ENCODE assay signal across 8 cellular contexts in the genomic region with DNA sequence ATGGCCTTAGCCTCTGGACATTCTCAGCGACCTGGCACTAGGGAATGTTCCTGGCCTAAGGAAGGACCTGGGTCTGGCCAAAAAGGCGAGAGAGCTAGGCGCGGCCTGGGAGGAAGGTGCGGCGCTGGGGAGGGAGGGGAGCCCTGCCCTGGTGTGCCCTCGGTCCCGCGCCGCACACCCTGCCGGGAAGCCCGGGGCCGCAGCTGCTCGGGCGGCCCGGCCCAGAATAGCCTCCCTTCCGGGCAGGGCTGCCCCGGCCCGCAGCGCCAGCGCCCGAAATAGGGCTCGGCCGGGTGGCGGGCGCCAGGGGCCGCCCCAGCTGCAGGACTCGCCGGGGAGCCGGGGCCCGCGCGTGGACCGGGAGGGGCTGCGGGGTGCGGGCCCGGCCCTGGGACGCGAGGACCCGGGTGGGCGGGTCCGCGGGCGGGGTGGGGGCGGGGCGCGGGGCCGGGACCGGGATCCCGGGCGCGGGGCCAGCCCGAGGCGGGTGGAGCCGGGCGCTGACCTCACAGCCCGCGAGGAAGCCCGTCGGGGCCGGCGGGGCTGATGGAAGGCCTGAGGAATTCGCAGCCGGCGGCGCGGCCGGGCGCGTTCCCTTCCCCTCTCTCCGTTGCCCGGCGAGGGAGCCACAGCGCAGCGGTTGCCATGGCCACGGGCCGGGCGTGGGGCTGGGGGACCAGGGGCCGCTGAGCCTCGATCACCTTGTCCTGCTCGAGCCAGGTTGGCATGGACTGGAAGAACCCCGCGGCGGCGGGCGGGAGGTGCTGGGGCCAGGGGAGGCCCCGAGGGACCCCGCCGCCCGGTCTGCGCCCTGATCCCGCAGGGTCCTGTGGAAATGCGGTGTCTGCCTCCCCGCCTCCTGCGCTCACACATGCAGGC. TPM values are rescaled to one million over a fixed set of nuclear protein-coding genes. Genes with fewer than 3 reads are reported as not detected.
A peak's percentile ranks its signal among the peaks of the same experiment; 100 is the strongest.
DNase-seq lines count a peak whose midpoint lies in the region; ATAC-seq and TF ChIP-seq lines count a peak whose summit lies in the region.

No MANE protein-coding gene starts in this region.

- H3K9me3 ChIP-seq in CD4-positive, alpha-beta memory T cell (ENCODE audit: control insufficient read depth in 1 of 2, low read length in 2 of 2) = no peaks in the 10 kb centered on the region
- no peaks in the 10 kb centered on the region for H3K9me3 ChIP-seq in HUES64 (ENCODE audit: insufficient read depth, low read depth, low read length)
- no peaks in the 10 kb centered on the region for H3K9me3 ChIP-seq in hepatocyte (ENCODE audit: low read depth)

- CTCF ChIA-PET in CD4-positive, alpha-beta memory T cell (lab: Charles Lee; ENCODE audit: partially characterized antibody) = interaction anchor here (1.3 to 11.2 kb wide), 3 partner anchors 18 to 77 kb away, joined by 3 to 134 read pairs (median 4); a partner anchor contains a TSS

- no peak for TF ChIP-seq CTCF in astrocyte of the cerebellum (IDR thresholded peaks at IDR 0.05; ENCODE audit: low read depth, low read length, missing control alignments)
- TF ChIP-seq CTCF in hepatocyte (IDR thresholded peaks at IDR 0.05; ENCODE audit: poor library complexity) = no peak

- peaks cover 55 to 88% (median 68%) of the 10 kb centered on the region in 4 donors for H3K4me1 Mint-ChIP-seq in CD4-positive, alpha-beta memory T cell

- no peaks in the 10 kb centered on the region for H3K9me2 ChIP-seq in hepatocyte (replicated peaks; ENCODE audit: insufficient read depth)

- ATAC-seq in GM21367 (IDR thresholded peaks at IDR 0.05; ENCODE audit: unreplicated experiment) (no peak), HG02870 (IDR thresholded peaks at IDR 0.05; ENCODE audit: unreplicated experiment) (no peak)

- intact Hi-C loops in CD4-positive, alpha-beta memory T cell (cut with micrococcal nuclease) = loop anchor here (2.0 to 5.0 kb wide), 3 partner anchors 27 to 89 kb away; no protein-coding TSS in a partner anchor

- H3K27ac Mint-ChIP-seq in CD4-positive, alpha-beta memory T cell = peak overlapping the region in 4 of 7 donors; percentile 27 to 98 (median 66)

- no peaks in the 10 kb centered on the region for H3K79me2 ChIP-seq in hepatocyte

- H3K36me3 ChIP-seq in CD4-positive, alpha-beta memory T cell (ENCODE audit: insufficient read depth, low read length) = no peaks in the 10 kb centered on the region
- H3K36me3 ChIP-seq in HUES64 (ENCODE audit: insufficient read depth, low read length) (no peaks in the 10 kb centered on the region), hepatocyte (replicated peaks; ENCODE audit: insufficient read depth, low read depth) (no peaks in the 10 kb centered on the region)

- peak overlapping the region; percentile 86 for H3K4me2 ChIP-seq in hepatocyte

- H3K4me3 ChIP-seq in CD4-positive, alpha-beta memory T cell (ENCODE audit: low read length in 2 of 2) = no peak overlapping the region
- H3K4me3 ChIP-seq in HUES64 (ENCODE audit: low read length) = peak overlapping the region; percentile 46
- peak overlapping the region; percentile 31 for H3K4me3 ChIP-seq in astrocyte of the cerebellum (ENCODE audit: low read depth, low read length)
- peak overlapping the region; percentile 27 for H3K4me3 ChIP-seq in hepatocyte

- H3K9me3 Mint-ChIP-seq in CD4-positive, alpha-beta memory T cell = peaks cover 0 to 2% (median 0%) of the 10 kb centered on the region in 8 donors

- H3K27ac ChIP-seq in CD4-positive, alpha-beta memory T cell (ENCODE audit: low read depth, low read length) = peak overlapping the region; percentile 61
- H3K27ac ChIP-seq in HUES64 (ENCODE audit: low read depth, low read length) = no peak overlapping the region
- peak overlapping the region; percentile 92 for H3K27ac ChIP-seq in hepatocyte

- H3K4me1 ChIP-seq in CD4-positive, alpha-beta memory T cell (ENCODE audit: insufficient read depth, low read length) = peaks cover 83% of the 10 kb centered on the region
- H3K4me1 ChIP-seq in HUES64 (ENCODE audit: insufficient read depth, low read length) = peaks cover 18% of the 10 kb centered on the region
- peaks cover 23% of the 10 kb centered on the region for H3K4me1 ChIP-seq in hepatocyte (ENCODE audit: insufficient read depth)

- H3K9ac ChIP-seq in HUES64 (ENCODE audit: low read depth, low read length) = peak overlapping the region; percentile 7; the same call in 1 of the 2 replicates

- 5% methylated on average over 95 of the region's 95 CpGs for WGBS in HUES64
- WGBS in hepatocyte (ENCODE audit: low lambda C conversion rate, missing lambda C conversion rate) = 28% methylated on average over 27 of the region's 95 CpGs

- no peaks in the 10 kb centered on the region for H4K20me1 ChIP-seq in hepatocyte (ENCODE audit: insufficient read depth, poor library complexity, severe bottlenecking)

- POLR2A ChIA-PET in CD4-positive, alpha-beta memory T cell (lab: Charles Lee; ENCODE audit: partially characterized antibody) = interaction anchor here (0.7 to 4.5 kb wide), 9 partner anchors 12 to 90 kb away, joined by 3 to 20 read pairs (median 4); no protein-coding TSS in a partner anchor

- H3K36me3 Mint-ChIP-seq in CD4-positive, alpha-beta memory T cell = no peaks in the 10 kb centered on the region

- in situ Hi-C loops in astrocyte of the cerebellum (cut with HindIII; ENCODE audit: low sequenced_read_pairs) = loop anchor here (5.0 kb wide), 2 partner anchors 49 to 81 kb away; no protein-coding TSS in a partner anchor

- no peak for DNase-seq in CD4-positive, alpha-beta memory T cell
- no peak for DNase-seq in astrocyte of the cerebellum (ENCODE audit: low read depth)
- peak; percentile 92 for DNase-seq in hepatocyte (ENCODE audit: low spot score)
- DNase-seq in pons (ENCODE audit: low spot score) = peak; percentile 48
- no peak for DNase-seq in NCI-H446 (lab: John Stamatoyannopoulos, UW)

- no peaks in the 10 kb centered on the region for H3K27me3 Mint-ChIP-seq in CD4-positive, alpha-beta memory T cell

- peak overlapping the region; percentile 71 for H2AFZ ChIP-seq in hepatocyte

- peak overlapping the region in 3 of 8 donors; percentile 12 to 70 (median 67) for H3K4me3 Mint-ChIP-seq in CD4-positive, alpha-beta memory T cell

- H3K27me3 ChIP-seq in CD4-positive, alpha-beta memory T cell (ENCODE audit: insufficient read depth, low read length) = no peaks in the 10 kb centered on the region
- H3K27me3 ChIP-seq in HUES64 (ENCODE audit: insufficient read depth, low read length) (peaks cover 28% of the 10 kb centered on the region), hepatocyte (no peaks in the 10 kb centered on the region)

RNA-seq across cellular contexts. Expression of a gene that starts 18.1 kb away (rescaled TPM):
- total RNA-seq in CD4-positive, alpha-beta memory T cell = 1 to 10 TPM; 7.5 to 8.4 TPM
- 100 to 1,000 TPM in 1 of 2 donors, 10 to 100 TPM in 1; 60.8 to 220 TPM for polyA plus RNA-seq in CD4-positive, alpha-beta memory T cell
- polyA plus RNA-seq in HUES64 (2013, experiment 1 of 2) = 11.4 TPM
- 12.7 TPM for polyA plus RNA-seq in HUES64 (2013, experiment 2 of 2)
- 130 and 172 TPM in 2 replicates for total RNA-seq in hepatocyte
- 181 and 246 TPM in 2 replicates for polyA plus RNA-seq in hepatocyte

RNA-seq across cellular contexts. Expression of a gene that starts 36.7 kb away (rescaled TPM):
- total RNA-seq in CD4-positive, alpha-beta memory T cell = 10 to 100 TPM; 84.4 to 84.8 TPM
- polyA plus RNA-seq in CD4-positive, alpha-beta memory T cell = 10 to 100 TPM; 33.9 to 36.6 TPM
- polyA plus RNA-seq in HUES64 (2013, experiment 1 of 2) = 20.3 TPM
- 21.7 TPM for polyA plus RNA-seq in HUES64 (2013, experiment 2 of 2)
- total RNA-seq in hepatocyte = 30.4 and 36.0 TPM in 2 replicates
- 42.5 and 52.2 TPM in 2 replicates for polyA plus RNA-seq in hepatocyte

Comparison
In these comparisons a context has a peak if more than half of its experiments do, and no peak if none do; other contexts are left out.
1. DNase-seq: peak in hepatocyte (single experiment) and pons (single experiment); none in CD4-positive, alpha-beta memory T cell (0 of 5), astrocyte of the cerebellum (single experiment) and NCI-H446 (0 of 2).
2. H3K4me3 ChIP-seq: peak in HUES64 (single experiment), astrocyte of the cerebellum (single experiment) and hepatocyte (single experiment); none in CD4-positive, alpha-beta memory T cell (0 of 2).
3. RNA of a gene that starts 18.1 kb away (total RNA-seq): 130 to 172 TPM in hepatocyte; 7.5 to 8.4 TPM in CD4-positive, alpha-beta memory T cell; every median in the first group is over 10 times any median in the second.